8 cellular contexts compared by ENCODE assay signal in the genomic region with DNA sequence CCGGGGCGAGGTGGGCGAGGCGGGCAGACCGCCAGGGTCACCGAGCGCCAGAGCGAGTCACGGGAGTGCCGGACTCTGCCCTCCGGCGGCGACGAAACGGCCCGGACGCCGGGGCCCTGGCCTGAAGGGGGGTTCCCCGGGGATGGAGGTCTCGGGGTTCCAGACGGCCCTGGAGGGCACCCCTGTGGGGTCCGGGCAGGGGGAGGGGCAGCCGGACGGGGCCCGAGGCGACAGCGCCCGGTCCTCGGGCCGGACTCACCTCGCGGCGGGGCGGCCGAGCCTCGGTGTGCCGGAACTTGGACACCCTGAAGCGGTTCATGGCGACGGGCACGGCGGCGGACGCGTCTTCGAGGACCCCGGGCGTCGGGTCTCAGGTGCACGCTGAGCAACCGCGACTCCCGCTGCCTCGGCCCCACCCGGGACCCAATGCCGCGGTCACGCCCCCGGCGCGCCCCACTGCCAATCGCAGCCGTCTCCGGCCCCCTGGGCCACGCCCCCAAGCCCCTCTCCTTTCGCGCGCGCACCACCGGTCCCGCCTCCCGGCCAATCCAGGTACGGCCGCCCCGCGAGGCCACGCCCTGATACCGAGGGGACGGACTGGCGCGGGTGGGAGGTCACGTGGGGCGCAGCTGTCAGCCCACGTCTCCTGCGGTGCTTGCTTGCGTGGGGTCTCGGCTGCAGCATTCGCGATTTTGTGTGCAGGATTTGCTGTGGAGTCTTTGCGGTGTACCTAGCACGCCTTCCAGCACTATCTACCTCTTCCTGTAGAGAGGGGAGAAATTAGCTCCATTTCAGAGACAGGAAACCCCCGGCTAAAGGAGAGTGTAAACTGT. TPM values are rescaled to one million over a fixed set of nuclear protein-coding genes. Genes with fewer than 3 reads are reported as not detected.
DNase-seq lines count a peak whose midpoint lies in the region; ATAC-seq and TF ChIP-seq lines count a peak whose summit lies in the region.

A gene (minus strand): TSS at position 397 of the 833 bp plus-strand sequence. CDS start 78 bp downstream, at position 319.

- H3K9me3 ChIP-seq in BE2C = no peaks in the 10 kb centered on the region

- peak within 1 kb of the TSS; percentile 76 for H3K4me3 ChIP-seq in BE2C (ENCODE audit: low read depth, low read length)

- DNase-seq in BE2C (peak; percentile 98), GM19240 (ENCODE audit: insufficient read length, low spot score) (peak; percentile 79), NCI-H524 treated with DMSO at 0.1 percent for 48 hours (lab: John Stamatoyannopoulos, UW) (peak; percentile 51), left colon (peak; percentile 97 to 99)
- peak; percentile 99 for DNase-seq in activated CD4-positive, alpha-beta T cell treated with anti-CD3 and anti-CD28 coated beads for 48 hours
- peak; percentile 98 to 99 for DNase-seq in stimulated activated CD4-positive, alpha-beta T cell treated with anti-CD3 and anti-CD28 coated beads, Interleukin-1b, Interleukin-23, amount 100 ng/mL, for 4 hours (ENCODE audit: low read depth in 2 of 2)

- ATAC-seq in HG03457 (IDR thresholded peaks at IDR 0.05; ENCODE audit: unreplicated experiment) (peak; percentile 60), left colon (peak; percentile 90)

- H3K27ac ChIP-seq in cingulate gyrus (ENCODE audit: low read depth, low read length) = peak within 1 kb of the TSS; percentile 89

- no peaks in the 10 kb centered on the region for H3K4me1 ChIP-seq in BE2C

- intact Hi-C loops in left colon (cut with DNase I, micrococcal nuclease) = no loop called here

- no peaks in the 10 kb centered on the region for H3K36me3 ChIP-seq in BE2C

- TF ChIP-seq CTCF in BE2C (IDR thresholded peaks at IDR 0.05; ENCODE audit: low read depth, low read length) = no peak

- H3K27me3 ChIP-seq in BE2C = no peaks in the 10 kb centered on the region

RNA-seq across cellular contexts. Expression of the gene that starts here (rescaled TPM):
- 72.6 TPM for polyA plus RNA-seq in BE2C (2012; ENCODE audit: insufficient read depth, insufficient read length, low read depth)
- 10 to 100 TPM; 43.9 to 48.0 TPM for total RNA-seq in left colon

Comparison
In these comparisons a context has a peak if more than half of its experiments do, and no peak if none do; other contexts are left out.
1. Peak in every context shown above with its lines: DNase-seq, ATAC-seq, H3K4me3 ChIP-seq and H3K27ac ChIP-seq.